In genomic region chr1:112849425-112849966, GRCh38 we compare ENCODE assay signal across 8 cellular contexts.
A peak's percentile ranks its signal among the peaks of the same experiment; 100 is the strongest.
DNase-seq lines count a peak whose midpoint lies in the region; ATAC-seq and TF ChIP-seq lines count a peak whose summit lies in the region.

No MANE protein-coding gene starts in this region.

- H3K4me1 Mint-ChIP-seq in activated CD4-positive, alpha-beta T cell treated with anti-CD3 and anti-CD28 coated beads for 36 hours: no peaks in the 10 kb centered on the region

- peak overlapping the region; percentile 97 for H2AFZ ChIP-seq in neuron (ENCODE audit: low read depth, low read length)
- H2AFZ ChIP-seq in Karpas-422 (ENCODE audit: low read length): no peak overlapping the region

- POLR2A ChIA-PET in activated CD4-positive, alpha-beta T cell treated with anti-CD3 and anti-CD28 coated beads for 36 hours (lab: Charles Lee): no interaction called here

- no peak overlapping the region for H3K9ac ChIP-seq in Karpas-422 (ENCODE audit: low read length)

- no peak for ATAC-seq in activated CD4-positive, alpha-beta T cell treated with anti-CD3 and anti-CD28 coated beads for 36 hours
- ATAC-seq in GM21825 (IDR thresholded peaks at IDR 0.05; ENCODE audit: unreplicated experiment): no peak

- H3K27me3 Mint-ChIP-seq in activated CD4-positive, alpha-beta T cell treated with anti-CD3 and anti-CD28 coated beads for 36 hours: peaks cover 43% of the 10 kb centered on the region

- TF ChIP-seq CTCF in WI38 (IDR thresholded peaks at IDR 0.05; ENCODE audit: low read depth, low read length): no peak

- no peak overlapping the region for H3K4me2 ChIP-seq in Karpas-422 (ENCODE audit: low read depth, low read length, poor library complexity, severe bottlenecking)

- no peak overlapping the region for H3K27ac Mint-ChIP-seq in activated CD4-positive, alpha-beta T cell treated with anti-CD3 and anti-CD28 coated beads for 36 hours

- peak overlapping the region; percentile 48 for H3K4me3 ChIP-seq in WI38 (ENCODE audit: low read depth, low read length)
- H3K4me3 ChIP-seq in neuron (ENCODE audit: low read length): peak overlapping the region; percentile 48
- no peak overlapping the region for H3K4me3 ChIP-seq in Karpas-422 (ENCODE audit: low read length)

- H3K36me3 ChIP-seq in neuron (ENCODE audit: insufficient read depth, low read length): no peaks in the 10 kb centered on the region
- H3K36me3 ChIP-seq in Karpas-422 (ENCODE audit: insufficient read depth, low read length): no peaks in the 10 kb centered on the region

- no peak overlapping the region for H3K27ac ChIP-seq in Karpas-422 (ENCODE audit: low read length)

- H3K9me2 ChIP-seq in Karpas-422 (replicated peaks; ENCODE audit: insufficient read depth, low read length): no peaks in the 10 kb centered on the region

- H3K27me3 ChIP-seq in neuron (ENCODE audit: insufficient read depth, low read length) (peaks cover 15% of the 10 kb centered on the region), Karpas-422 (ENCODE audit: low read length) (no peaks in the 10 kb centered on the region)

- H3K4me1 ChIP-seq in neuron (ENCODE audit: insufficient read depth, low read length) (peaks cover 3% of the 10 kb centered on the region), Karpas-422 (ENCODE audit: low read length) (no peaks in the 10 kb centered on the region)

- CTCF ChIA-PET in activated CD4-positive, alpha-beta T cell treated with anti-CD3 and anti-CD28 coated beads for 36 hours (lab: Charles Lee): interaction anchor here (0.7 kb wide), 1 partner anchor 130 kb away, joined by 4 read pairs; no protein-coding TSS in a partner anchor

- intact Hi-C loops in activated CD4-positive, alpha-beta T cell treated with anti-CD3 and anti-CD28 coated beads for 36 hours (cut with DNase I, micrococcal nuclease): no loop called here

- H3K9me3 ChIP-seq in neuron (ENCODE audit: low read length) (no peaks in the 10 kb centered on the region), Karpas-422 (ENCODE audit: low read length) (no peaks in the 10 kb centered on the region)

- H3K4me3 Mint-ChIP-seq in activated CD4-positive, alpha-beta T cell treated with anti-CD3 and anti-CD28 coated beads for 36 hours: no peak overlapping the region

- H3K9me3 Mint-ChIP-seq in activated CD4-positive, alpha-beta T cell treated with anti-CD3 and anti-CD28 coated beads for 36 hours (ENCODE audit: low read depth): no peaks in the 10 kb centered on the region

- DNase-seq in activated CD4-positive, alpha-beta T cell treated with anti-CD3 and anti-CD28 coated beads for 36 hours: peak; percentile 20
- DNase-seq in activated CD4-positive, alpha-beta T cell treated with anti-CD3 and anti-CD28 coated beads, Interleukin-2, amount 50 U/mL, for 4 hours: no peak
- peak; percentile 5 for DNase-seq in fibroblast of the conjunctiva (ENCODE audit: low read depth)
- DNase-seq in Karpas-422: no peak
- no peak for DNase-seq in NK-92 (lab: John Stamatoyannopoulos, UW; ENCODE audit: unreplicated experiment)

- no peaks in the 10 kb centered on the region for H3K36me3 Mint-ChIP-seq in activated CD4-positive, alpha-beta T cell treated with anti-CD3 and anti-CD28 coated beads for 36 hours (ENCODE audit: low read depth)

- no peaks in the 10 kb centered on the region for H3K79me2 ChIP-seq in Karpas-422 (ENCODE audit: low read length)

- no peaks in the 10 kb centered on the region for H4K20me1 ChIP-seq in Karpas-422 (ENCODE audit: insufficient read depth, low read depth, low read length)

Comparison
In these comparisons a context has a peak if more than half of its experiments do, and no peak if none do; other contexts are left out.
1. DNase-seq: peak in activated CD4-positive, alpha-beta T cell treated with anti-CD3 and anti-CD28 coated beads for 36 hours (single experiment) and fibroblast of the conjunctiva (single experiment); none in activated CD4-positive, alpha-beta T cell treated with anti-CD3 and anti-CD28 coated beads, Interleukin-2, amount 50 U/mL, for 4 hours (0 of 2), Karpas-422 (single experiment) and NK-92 (single experiment).